Comparison of ENCODE assay signal across 12 cellular contexts in the genomic region with DNA sequence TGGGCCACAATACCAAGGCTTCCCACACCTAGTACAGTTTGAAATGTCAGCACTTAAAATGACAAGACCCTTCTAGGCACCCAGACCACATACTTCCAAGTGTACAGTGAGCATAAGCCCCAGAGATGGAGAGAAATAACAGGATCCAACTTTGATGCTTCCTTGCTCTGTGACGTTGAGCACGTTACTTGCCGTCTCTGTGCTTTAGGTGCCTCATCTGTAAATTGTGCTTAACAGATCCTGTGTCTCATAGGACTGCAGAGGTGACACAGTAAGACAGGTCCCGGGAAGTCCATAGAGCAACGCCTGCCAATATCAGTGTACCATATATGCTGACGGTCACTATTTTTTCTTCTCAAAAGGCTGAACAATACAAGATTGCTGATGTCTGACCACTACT. TPM values are rescaled to one million over a fixed set of nuclear protein-coding genes. Genes with fewer than 3 reads are reported as not detected.
DNase-seq lines count a peak whose midpoint lies in the region; ATAC-seq and TF ChIP-seq lines count a peak whose summit lies in the region.
"Had no signal": no experiment of that assay in that cellular context is flagged by ENCODE, and none has a peak within 500 bp of the region (broad histone marks: within the 10 kb centered on the region; RNA-seq: fewer than 3 reads in every experiment).

No MANE protein-coding gene starts in this region.

- peaks cover 40 to 59% of the 10 kb centered on the region in 2 donors for H3K4me1 ChIP-seq in mucosa of rectum (ENCODE audit: control insufficient read depth in 2 of 2, insufficient read depth in 2 of 2, low read length in 2 of 2)
- peaks cover 30 to 50% of the 10 kb centered on the region in 2 donors for H3K4me1 ChIP-seq in thyroid gland

- no peak for DNase-seq in activated T-cell treated with anti-CD3 and anti-CD28 coated beads, Interleukin-2, amount 50 U/mL, for 24 hours
- no peak for DNase-seq in activated T-cell treated with anti-CD3 and anti-CD28 coated beads for 4 hours
- no peak for DNase-seq in caudate nucleus (lab: John Stamatoyannopoulos, UW)
- no peak for DNase-seq in thyroid gland
- DNase-seq in T-cell: no peak
- no peak for DNase-seq in NCI-H526 treated with DMSO at 0.1 percent for 48 hours (lab: John Stamatoyannopoulos, UW)
- DNase-seq in retina: no peak
- DNase-seq: NCI-H1417 treated with DMSO at 0.1 percent for 48 hours had no signal

- H3K36me3 ChIP-seq in mucosa of rectum (ENCODE audit: control insufficient read depth in 2 of 2, insufficient read depth in 2 of 2, low read length in 2 of 2): no peaks in the 10 kb centered on the region
- no peaks in the 10 kb centered on the region for H3K36me3 ChIP-seq in thyroid gland

- no peak for TF ChIP-seq CTCF in thyroid gland (IDR thresholded peaks at IDR 0.05)

- intact Hi-C loops in thyroid gland (cut with DNase I): no loop called here

- no peak overlapping the region for H3K4me3 Mint-ChIP-seq in activated T-cell treated with anti-CD3 and anti-CD28 coated beads, Interleukin-2, amount 50 U/mL, for 24 hours
- no peak overlapping the region for H3K4me3 Mint-ChIP-seq in T-cell

- H3K27ac ChIP-seq in caudate nucleus (ENCODE audit: low read depth, low read length) (peak overlapping the region; percentile 4), mucosa of rectum (ENCODE audit: low read depth in 2 of 2, low read length in 2 of 2) (peak overlapping the region; percentile 77 to 82), thyroid gland (peak overlapping the region in 2 of 3 donors; percentile 51 to 57)
- H3K27ac ChIP-seq: 22Rv1 had no signal

- H3K4me3 ChIP-seq in mucosa of rectum (ENCODE audit: low read length in 2 of 2) (no peak overlapping the region), thyroid gland (replicated peaks in 1 of 3) (no peak overlapping the region)
- H3K4me3 ChIP-seq: testis had no signal

- no peak for ATAC-seq in T-cell (replicated peaks in 1 of 4)

- peak overlapping the region in 1 of 2 donors; percentile 6 for H3K9ac ChIP-seq in mucosa of rectum (ENCODE audit: low read depth in 1 of 2, low read length in 2 of 2)

- 97 to 98% methylated on average over 6 of the region's 6 CpGs for WGBS in thyroid gland, 2 donors

- H3K27ac Mint-ChIP-seq in activated T-cell treated with anti-CD3 and anti-CD28 coated beads, Interleukin-2, amount 50 U/mL, for 24 hours: peak overlapping the region; percentile 15
- no peak overlapping the region for H3K27ac Mint-ChIP-seq in T-cell

- peaks cover 58% of the 10 kb centered on the region for H3K36me3 Mint-ChIP-seq in activated T-cell treated with anti-CD3 and anti-CD28 coated beads, Interleukin-2, amount 50 U/mL, for 24 hours (ENCODE audit: low read depth)
- H3K36me3 Mint-ChIP-seq in T-cell: peaks cover 30% of the 10 kb centered on the region
- H3K36me3 Mint-ChIP-seq: mesothelial cell of epicardium had no signal

- POLR2A ChIA-PET in T-cell (lab: Charles Lee): no interaction called here

- CTCF ChIA-PET in T-cell (lab: Charles Lee): no interaction called here

- H3K27me3 Mint-ChIP-seq in activated T-cell treated with anti-CD3 and anti-CD28 coated beads, Interleukin-2, amount 50 U/mL, for 24 hours: no peaks in the 10 kb centered on the region
- H3K27me3 Mint-ChIP-seq in T-cell: no peaks in the 10 kb centered on the region

- no peaks in the 10 kb centered on the region for H3K27me3 ChIP-seq in mucosa of rectum (ENCODE audit: control insufficient read depth in 2 of 2, insufficient read depth in 2 of 2, low read length in 2 of 2)
- H3K27me3 ChIP-seq in thyroid gland: no peaks in the 10 kb centered on the region
- H3K27me3 ChIP-seq: testis had no signal

- no peaks in the 10 kb centered on the region for H3K9me3 Mint-ChIP-seq in activated T-cell treated with anti-CD3 and anti-CD28 coated beads, Interleukin-2, amount 50 U/mL, for 24 hours
- H3K9me3 Mint-ChIP-seq in T-cell: no peaks in the 10 kb centered on the region
- H3K9me3 Mint-ChIP-seq: mesothelial cell of epicardium had no signal

- no peaks in the 10 kb centered on the region for H3K9me3 ChIP-seq in mucosa of rectum (ENCODE audit: control insufficient read depth in 2 of 2, low read length in 2 of 2)
- no peaks in the 10 kb centered on the region for H3K9me3 ChIP-seq in thyroid gland
- H3K9me3 ChIP-seq: testis had no signal

- H3K4me1 Mint-ChIP-seq in activated T-cell treated with anti-CD3 and anti-CD28 coated beads, Interleukin-2, amount 50 U/mL, for 24 hours (ENCODE audit: low read depth): peaks cover 43% of the 10 kb centered on the region
- H3K4me1 Mint-ChIP-seq in T-cell: peaks cover 29 to 44% (median 39%) of the 10 kb centered on the region in 3 donors

- no peak for TF ChIP-seq POLR2A in thyroid gland (IDR thresholded peaks at IDR 0.05)

RNA-seq across cellular contexts. Expression of a gene that starts 59.1 kb away (rescaled TPM):
- total RNA-seq in thyroid gland (10 to 100 TPM; 45.8 to 69.7 (median 61.7) TPM), T-cell (10 to 100 TPM; 33.5 to 49.8 (median 41.1) TPM)

Comparison
In these comparisons a context has a peak if more than half of its experiments do, and no peak if none do; other contexts are left out.
1. H3K27ac ChIP-seq: peak in every context shown above with its lines; median percentile 80 in mucosa of rectum; 54 in thyroid gland; 4 in caudate nucleus.